Comparison of ENCODE assay signal across 13 cellular contexts in the genomic region with DNA sequence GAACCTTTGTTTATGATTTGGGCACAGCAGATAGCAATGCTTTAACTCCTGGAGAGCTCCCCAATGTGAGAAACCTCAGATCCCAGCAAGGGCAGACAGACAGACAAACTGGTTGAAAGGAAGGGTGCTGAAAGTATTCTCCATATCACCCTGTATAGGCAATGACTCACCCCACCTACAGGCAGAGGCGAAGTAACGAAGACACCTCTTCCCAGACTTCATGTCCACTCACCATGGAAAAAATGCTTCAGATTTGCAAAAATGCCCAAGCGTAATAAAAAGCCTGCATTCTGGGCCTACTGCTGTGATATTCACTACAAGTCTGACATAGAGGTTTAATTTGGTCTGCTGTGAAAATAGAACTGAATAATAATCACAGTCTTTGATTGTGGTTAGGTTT. TPM values are rescaled to one million over a fixed set of nuclear protein-coding genes. Genes with fewer than 3 reads are reported as not detected.
DNase-seq lines count a peak whose midpoint lies in the region; ATAC-seq and TF ChIP-seq lines count a peak whose summit lies in the region.
"Had no signal": no experiment of that assay in that cellular context is flagged by ENCODE, and none has a peak within 500 bp of the region (broad histone marks: within the 10 kb centered on the region; RNA-seq: fewer than 3 reads in every experiment).

No MANE protein-coding gene starts in this region.

- no peak for TF ChIP-seq CTCF in H9 (conservative IDR thresholded peaks at IDR 0.05)

- H3T11ph ChIP-seq in H9 (ENCODE audit: low read length) = no peak overlapping the region

- H3K36me3 ChIP-seq in CD4-positive, CD25-positive, alpha-beta regulatory T cell (ENCODE audit: control insufficient read depth, insufficient read depth, low read length) = no peaks in the 10 kb centered on the region
- H3K36me3 ChIP-seq: adrenal gland had no signal

- no peak for ATAC-seq in CD4-positive, CD25-positive, alpha-beta regulatory T cell (ENCODE audit: low read depth in 2 of 2)
- ATAC-seq in activated T-helper 17 cell treated with anti-CD3 and anti-CD28 coated beads, Interleukin-2, amount 50 U/mL, for 72 hours (replicated peaks) = peak; percentile 49

- H3K9me3 Mint-ChIP-seq in CD4-positive, CD25-positive, alpha-beta regulatory T cell = peaks cover 0 to 3% (median 0%) of the 10 kb centered on the region in 7 donors
- H3K9me3 Mint-ChIP-seq in activated T-helper 17 cell treated with anti-CD3 and anti-CD28 coated beads, Interleukin-2, amount 50 U/mL, for 72 hours = peaks cover 3% of the 10 kb centered on the region
- H3K9me3 Mint-ChIP-seq in H9 = peaks cover 2 to 3% of the 10 kb centered on the region in 2 experiments; a peak in 4 of 5 replicates
- H3K9me3 Mint-ChIP-seq: CD4-positive, alpha-beta T cell had no signal

- peaks cover 32% of the 10 kb centered on the region for H3K4me1 ChIP-seq in CD4-positive, CD25-positive, alpha-beta regulatory T cell (ENCODE audit: control insufficient read depth, insufficient read depth, low read length, poor library complexity, severe bottlenecking)
- no peaks in the 10 kb centered on the region for H3K4me1 ChIP-seq in H9 (ENCODE audit: insufficient read depth, low read length)
- H3K4me1 ChIP-seq: adrenal gland had no signal

- H3K23me2 ChIP-seq in H9 (ENCODE audit: insufficient read length, low read depth, low read length, poor library complexity, severe bottlenecking) = no peaks in the 10 kb centered on the region

- H3K27ac ChIP-seq in CD4-positive, CD25-positive, alpha-beta regulatory T cell (ENCODE audit: insufficient read depth, low read length, poor library complexity, severe bottlenecking) = no peak overlapping the region
- no peak overlapping the region for H3K27ac ChIP-seq in H9 (ENCODE audit: insufficient read length, low read depth, low read length)
- H3K27ac ChIP-seq: adrenal gland had no signal

- no peaks in the 10 kb centered on the region for H3K27me3 Mint-ChIP-seq in CD4-positive, CD25-positive, alpha-beta regulatory T cell
- no peaks in the 10 kb centered on the region for H3K27me3 Mint-ChIP-seq in activated T-helper 17 cell treated with anti-CD3 and anti-CD28 coated beads, Interleukin-2, amount 50 U/mL, for 72 hours
- no peaks in the 10 kb centered on the region for H3K27me3 Mint-ChIP-seq in H9 (ENCODE audit: low read depth)
- H3K27me3 Mint-ChIP-seq: CD4-positive, alpha-beta T cell had no signal

- H3K79me2 ChIP-seq in H9 (ENCODE audit: insufficient read depth, low read length) = no peaks in the 10 kb centered on the region

- H2BK120ac ChIP-seq in H9 (ENCODE audit: low read depth, low read length, poor library complexity, severe bottlenecking) = no peak overlapping the region

- no peak overlapping the region for H3K18ac ChIP-seq in H9 (ENCODE audit: insufficient read length, low read depth, low read length)

- peaks cover 18 to 45% (median 31%) of the 10 kb centered on the region in 4 donors for H3K4me1 Mint-ChIP-seq in CD4-positive, CD25-positive, alpha-beta regulatory T cell
- peaks cover 42% of the 10 kb centered on the region for H3K4me1 Mint-ChIP-seq in activated T-helper 17 cell treated with anti-CD3 and anti-CD28 coated beads, Interleukin-2, amount 50 U/mL, for 72 hours
- peaks cover 3 to 4% of the 10 kb centered on the region in 2 experiments; a peak in 2 of 4 replicates for H3K4me1 Mint-ChIP-seq in H9

- H3K36me3 Mint-ChIP-seq in CD4-positive, CD25-positive, alpha-beta regulatory T cell = no peaks in the 10 kb centered on the region
- no peaks in the 10 kb centered on the region for H3K36me3 Mint-ChIP-seq in activated T-helper 17 cell treated with anti-CD3 and anti-CD28 coated beads, Interleukin-2, amount 50 U/mL, for 72 hours (ENCODE audit: low read depth)
- no peaks in the 10 kb centered on the region for H3K36me3 Mint-ChIP-seq in H9 (ENCODE audit: insufficient read depth in 1 of 3, low read depth in 3 of 3)

- no peak overlapping the region for H2BK15ac ChIP-seq in H9 (ENCODE audit: low read depth, low read length)

- H3K9me3 ChIP-seq in CD4-positive, CD25-positive, alpha-beta regulatory T cell (ENCODE audit: control insufficient read depth in 2 of 2, low read length in 2 of 2) = no peaks in the 10 kb centered on the region
- no peaks in the 10 kb centered on the region for H3K9me3 ChIP-seq in H9 (ENCODE audit: control insufficient read depth, low read depth, low read length)
- H3K9me3 ChIP-seq: adrenal gland had no signal

- H3K4ac ChIP-seq in H9 (ENCODE audit: low read depth, low read length) = no peak overlapping the region

- no peak overlapping the region for H3K9ac ChIP-seq in H9 (ENCODE audit: extremely low read depth, insufficient read length, low read length)

- H2AFZ ChIP-seq in H9 (ENCODE audit: low read length) = no peak overlapping the region

- H4K20me1 ChIP-seq in H9 (ENCODE audit: control insufficient read depth, insufficient read depth, insufficient read length) = peaks cover 2% of the 10 kb centered on the region

- H2BK20ac ChIP-seq in H9 (ENCODE audit: low read depth, low read length, poor library complexity, severe bottlenecking) = no peak overlapping the region

- H3K23ac ChIP-seq in H9 (ENCODE audit: insufficient read length, low read depth, low read length) = no peak overlapping the region

- no peaks in the 10 kb centered on the region for H3K79me1 ChIP-seq in H9 (ENCODE audit: insufficient read depth, low read depth, low read length, poor library complexity, severe bottlenecking)

- H2AK5ac ChIP-seq in H9 (ENCODE audit: insufficient read length, low read length) = no peak overlapping the region

- H4K5ac ChIP-seq in H9 (ENCODE audit: insufficient read length, low read depth, low read length) = no peak overlapping the region

- WGBS in H9 (ENCODE audit: extremely low coverage, insufficient read length, low lambda C conversion rate) = no CpG with 5 or more reads among the region's 3 CpGs

- no peak for DNase-seq in CD4-positive, CD25-positive, alpha-beta regulatory T cell
- DNase-seq in GM03348 (ENCODE audit: low spot score) = peak; percentile 22
- peak; percentile 37 for DNase-seq in iPS-NIHi7 (ENCODE audit: extremely low spot score)
- no peak for DNase-seq in H9
- DNase-seq in NCI-H1417 treated with DMSO at 0.1 percent for 48 hours (lab: John Stamatoyannopoulos, UW) = no peak
- no peak for DNase-seq in SKM-1 treated with dmso at 0.1 percent for 144 hours (lab: John Stamatoyannopoulos, UW; ENCODE audit: unreplicated experiment)
- DNase-seq: activated CD4-positive, CD25-positive, alpha-beta regulatory T cell treated with anti-CD3 and anti-CD28 coated beads, Interleukin-2, amount 50 U/mL, for 72 hours; adrenal gland; CD4-positive, alpha-beta T cell; GF-D8; H7; islet precursor cell had no signal

- H4K8ac ChIP-seq in H9 (replicated peaks; ENCODE audit: insufficient read length, low read depth, low read length) = no peak overlapping the region

- H4K91ac ChIP-seq in H9 (ENCODE audit: insufficient read length, low read depth, low read length) = no peak overlapping the region

- H3K4me2 ChIP-seq in H9 (ENCODE audit: insufficient read depth, insufficient read length, low read length) = no peak overlapping the region

- no peak overlapping the region for H3K4me3 Mint-ChIP-seq in CD4-positive, CD25-positive, alpha-beta regulatory T cell
- H3K4me3 Mint-ChIP-seq in activated T-helper 17 cell treated with anti-CD3 and anti-CD28 coated beads, Interleukin-2, amount 50 U/mL, for 72 hours = peak overlapping the region; percentile 53
- no peak overlapping the region for H3K4me3 Mint-ChIP-seq in H9
- H3K4me3 Mint-ChIP-seq: CD4-positive, alpha-beta T cell had no signal

- H3K56ac ChIP-seq in H9 (ENCODE audit: insufficient read length, low read depth, low read length) = no peak overlapping the region

- H2BK12ac ChIP-seq in H9 (ENCODE audit: insufficient read length, low read depth, low read length) = no peak overlapping the region

- no peak overlapping the region for H3K4me3 ChIP-seq in CD4-positive, CD25-positive, alpha-beta regulatory T cell (ENCODE audit: low read depth, low read length)
- H3K4me3 ChIP-seq: adrenal gland had no signal

- H3K14ac ChIP-seq in H9 (ENCODE audit: insufficient read depth, low read length) = no peak overlapping the region

- no peak overlapping the region for H2BK5ac ChIP-seq in H9 (ENCODE audit: insufficient read length, low read length)

- H3K27me3 ChIP-seq in CD4-positive, CD25-positive, alpha-beta regulatory T cell (ENCODE audit: control insufficient read depth, insufficient read depth, low read length) = no peaks in the 10 kb centered on the region
- H3K27me3 ChIP-seq in H9 (ENCODE audit: insufficient read depth, low read length) = no peaks in the 10 kb centered on the region
- H3K27me3 ChIP-seq: adrenal gland had no signal

- H3K27ac Mint-ChIP-seq in CD4-positive, CD25-positive, alpha-beta regulatory T cell = peak overlapping the region in 2 of 3 donors; percentile 0 to 9
- H3K27ac Mint-ChIP-seq in activated T-helper 17 cell treated with anti-CD3 and anti-CD28 coated beads, Interleukin-2, amount 50 U/mL, for 72 hours = peak overlapping the region; percentile 73
- peak overlapping the region in 1 of 3 experiments; percentile 29; a peak in 2 of 7 replicates for H3K27ac Mint-ChIP-seq in H9
- H3K27ac Mint-ChIP-seq: CD4-positive, alpha-beta T cell had no signal

RNA-seq across cellular contexts. Expression of a gene that starts 50.5 kb away (rescaled TPM):
- total RNA-seq in CD4-positive, CD25-positive, alpha-beta regulatory T cell = 9.2 TPM
- polyA plus RNA-seq in CD4-positive, CD25-positive, alpha-beta regulatory T cell = under 1 TPM in 2 of 4 donors, not detected in 2; 0.02 to 0.05 TPM
- total RNA-seq in activated T-helper 17 cell treated with anti-CD3 and anti-CD28 coated beads, Interleukin-2, amount 50 U/mL, for 72 hours = 1 to 10 TPM in 1 of 2 donors, under 1 TPM in 1; 0.66 to 3.5 TPM
- 67.7 and 72.1 TPM in 2 replicates for total RNA-seq in H9 (2021)

Comparison
In these comparisons a context has a peak if more than half of its experiments do, and no peak if none do; other contexts are left out.
1. DNase-seq: peak in GM03348 (single experiment) and iPS-NIHi7 (single experiment); none in CD4-positive, CD25-positive, alpha-beta regulatory T cell (0 of 3), H9 (single experiment), NCI-H1417 treated with DMSO at 0.1 percent for 48 hours (single experiment) and SKM-1 treated with dmso at 0.1 percent for 144 hours (single experiment).